ENCODE assay signal across 1 cellular context in genomic region chr9:33263131-33263935, GRCh38.
TF ChIP-seq lines count a peak whose summit lies in the region.

No MANE protein-coding gene starts in this region.

TF ChIP-seq in HepG2, 621 proteins besides CTCF, POLR2A, EP300 and RAD21 (continues in another document):
- no peak for TF ChIP-seq HCFC1 (IDR thresholded peaks at IDR 0.05; ENCODE audit: low read depth, low read length)
- TF ChIP-seq USF2 (IDR thresholded peaks at IDR 0.05; ENCODE audit: low read depth, low read length): no peak
- no peak for TF ChIP-seq USF2 (CRISPR knock-in tag; IDR thresholded peaks at IDR 0.05; ENCODE audit: borderline replicate concordance)
- no peak for TF ChIP-seq POLR2G (IDR thresholded peaks at IDR 0.05; ENCODE audit: low read depth, low read length)
- TF ChIP-seq ZUFSP (CRISPR knock-in tag; IDR thresholded peaks at IDR 0.05; ENCODE audit: borderline replicate concordance): no peak
- TF ChIP-seq DR1 (CRISPR knock-in tag; IDR thresholded peaks at IDR 0.05): no peak
- 0 out of 2 replicates have a peak, but pooled peaks have one; percentile 15 for TF ChIP-seq FOXO1 (CRISPR knock-in tag; IDR thresholded peaks at IDR 0.05)
- TF ChIP-seq E2F5 (CRISPR knock-in tag; conservative IDR thresholded peaks at IDR 0.05): 0 out of 2 replicates have a peak, but pooled peaks have one; percentile 25
- TF ChIP-seq FOXP4 (CRISPR knock-in tag; IDR thresholded peaks at IDR 0.05): no peak
- no peak for TF ChIP-seq ZNF484 (CRISPR knock-in tag; IDR thresholded peaks at IDR 0.05; ENCODE audit: borderline replicate concordance, low read depth)
- TF ChIP-seq ZNF451 (CRISPR knock-in tag; IDR thresholded peaks at IDR 0.05): 0 out of 2 replicates have a peak, but pooled peaks have one; percentile 7
- TF ChIP-seq NCOA5 (CRISPR knock-in tag; IDR thresholded peaks at IDR 0.05): no peak
- no peak for TF ChIP-seq AHR (CRISPR knock-in tag; IDR thresholded peaks at IDR 0.05)
- no peak for TF ChIP-seq ZNF615 (CRISPR knock-in tag; IDR thresholded peaks at IDR 0.05; ENCODE audit: borderline replicate concordance)
- TF ChIP-seq KLF6 (CRISPR knock-in tag; IDR thresholded peaks at IDR 0.05): no peak
- 0 out of 2 replicates have a peak, but pooled peaks have one; percentile 7 for TF ChIP-seq ZBTB7B (CRISPR knock-in tag; IDR thresholded peaks at IDR 0.05)
- no peak for TF ChIP-seq CENPBD1 (CRISPR knock-in tag; IDR thresholded peaks at IDR 0.05; ENCODE audit: borderline replicate concordance, low read depth)
- TF ChIP-seq ZBTB34 (CRISPR knock-in tag; IDR thresholded peaks at IDR 0.05): no peak
- 0 out of 2 replicates have a peak, but pooled peaks have one; percentile 10 for TF ChIP-seq FOXA3 (CRISPR knock-in tag; IDR thresholded peaks at IDR 0.05)
- no peak for TF ChIP-seq ZFP62 (CRISPR knock-in tag; IDR thresholded peaks at IDR 0.05)
- TF ChIP-seq CHD4 (IDR thresholded peaks at IDR 0.05; ENCODE audit: borderline replicate concordance, low read length): no peak
- peak; percentile 16; the same call in 1 of the 2 replicates for TF ChIP-seq ZNF580 (CRISPR knock-in tag; IDR thresholded peaks at IDR 0.05; ENCODE audit: borderline replicate concordance, low read depth)
- TF ChIP-seq ZBTB39 (CRISPR knock-in tag; IDR thresholded peaks at IDR 0.05): no peak
- TF ChIP-seq SUZ12 (IDR thresholded peaks at IDR 0.05; ENCODE audit: low read depth, low read length): no peak
- peak; percentile 22; the same call in 1 of the 2 replicates for TF ChIP-seq ARHGAP35 (CRISPR knock-in tag; IDR thresholded peaks at IDR 0.05; ENCODE audit: borderline replicate concordance)
- TF ChIP-seq ZNF253 (CRISPR knock-in tag; IDR thresholded peaks at IDR 0.05; ENCODE audit: borderline replicate concordance): no peak
- no peak for TF ChIP-seq ZNF567 (CRISPR knock-in tag; IDR thresholded peaks at IDR 0.05; ENCODE audit: borderline replicate concordance)
- no peak for TF ChIP-seq ATRX (CRISPR knock-in tag; IDR thresholded peaks at IDR 0.05; ENCODE audit: borderline replicate concordance)
- TF ChIP-seq TP53 (CRISPR knock-in tag; conservative IDR thresholded peaks at IDR 0.05): no peak
- TF ChIP-seq ZNF772 (CRISPR knock-in tag; IDR thresholded peaks at IDR 0.05): peak; percentile 20; the same call in 1 of the 2 replicates
- peak; percentile 42; the same call in 1 of the 2 replicates for TF ChIP-seq ZNF788 (CRISPR knock-in tag; IDR thresholded peaks at IDR 0.05; ENCODE audit: borderline replicate concordance)
- TF ChIP-seq KLF15 (CRISPR knock-in tag; IDR thresholded peaks at IDR 0.05; ENCODE audit: borderline replicate concordance): no peak
- TF ChIP-seq ZNF646 (CRISPR knock-in tag; IDR thresholded peaks at IDR 0.05): peak; percentile 61; the same call in 1 of the 2 replicates
- TF ChIP-seq RBM22 (optimal IDR thresholded peaks at IDR 0.05; ENCODE audit: low read length): no peak
- peak; percentile 49 for TF ChIP-seq MAX (IDR thresholded peaks at IDR 0.05)
- TF ChIP-seq ZNF44 (CRISPR knock-in tag; IDR thresholded peaks at IDR 0.05): peak; percentile 22; the same call in 1 of the 2 replicates
- no peak for TF ChIP-seq SPEN (CRISPR knock-in tag; IDR thresholded peaks at IDR 0.05; ENCODE audit: low read depth)
- no peak for TF ChIP-seq ZNF780A (CRISPR knock-in tag; IDR thresholded peaks at IDR 0.05)
- TF ChIP-seq ZNF563 (CRISPR knock-in tag; IDR thresholded peaks at IDR 0.05): no peak
- no peak for TF ChIP-seq ZNF234 (CRISPR knock-in tag; conservative IDR thresholded peaks at IDR 0.05)
- TF ChIP-seq NFIC (IDR thresholded peaks at IDR 0.05; ENCODE audit: low read length): no peak
- TF ChIP-seq ZNF792 (CRISPR knock-in tag; IDR thresholded peaks at IDR 0.05): no peak
- 0 out of 2 replicates have a peak, but pooled peaks have one; percentile 24 for TF ChIP-seq ZNF839 (CRISPR knock-in tag; IDR thresholded peaks at IDR 0.05; ENCODE audit: borderline replicate concordance)
